9 cellular contexts compared by ENCODE assay signal in the genomic region with DNA sequence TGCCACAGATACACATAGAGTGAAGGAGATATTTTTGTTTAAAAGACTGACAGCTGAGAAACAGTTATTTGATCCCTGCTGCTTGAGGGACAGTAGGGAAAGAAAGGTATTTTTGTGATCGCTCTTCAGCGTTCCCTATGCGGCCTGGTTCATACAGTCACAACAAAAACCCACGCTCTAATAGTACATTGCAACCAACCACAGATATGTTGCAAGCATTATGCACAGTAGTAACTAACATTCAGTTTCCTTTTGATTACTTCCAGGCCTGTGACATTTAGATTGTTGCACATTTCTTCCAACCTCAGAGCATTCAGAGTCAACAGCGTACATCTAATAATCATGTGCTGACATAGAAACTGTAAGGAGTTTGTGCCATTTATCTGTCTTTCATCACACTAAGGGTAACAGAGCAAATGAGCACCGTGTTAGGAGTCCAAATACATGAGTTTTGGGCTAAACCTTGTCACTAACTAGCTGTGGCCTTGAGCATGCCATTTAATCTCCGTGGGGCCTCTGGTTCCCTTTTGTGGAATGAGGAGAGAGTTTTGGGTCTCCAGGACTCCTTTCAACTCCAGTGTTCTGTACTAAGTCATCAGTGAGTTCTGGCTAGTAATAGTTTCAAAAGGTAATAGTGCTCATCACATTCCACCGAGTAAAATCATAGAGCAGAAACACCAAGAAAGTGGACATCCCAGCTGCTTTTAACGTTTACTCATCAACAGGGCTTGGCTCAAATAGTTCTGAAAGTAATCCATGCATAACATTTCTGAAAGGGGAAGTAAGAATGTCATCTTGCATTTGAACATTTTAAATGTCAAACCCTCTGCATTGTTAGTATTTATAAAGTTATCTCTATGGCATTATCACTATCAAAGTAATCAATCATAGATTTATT.
A peak's percentile ranks its signal among the peaks of the same experiment; 100 is the strongest.
DNase-seq lines count a peak whose midpoint lies in the region; ATAC-seq, FAIRE-seq and TF ChIP-seq lines count a peak whose summit lies in the region.
"Had no signal": no experiment of that assay in that cellular context is flagged by ENCODE, and none has a peak within 500 bp of the region (broad histone marks: within the 10 kb centered on the region; RNA-seq: fewer than 3 reads in every experiment).

No MANE protein-coding gene starts in this region.

- H3K9me3 ChIP-seq in BLaER1 (no peaks in the 10 kb centered on the region), colonic mucosa (no peaks in the 10 kb centered on the region)
- no peaks in the 10 kb centered on the region for H3K9me3 ChIP-seq in effector memory CD4-positive, alpha-beta T cell (ENCODE audit: control insufficient read depth, low read length)
- no peaks in the 10 kb centered on the region for H3K9me3 ChIP-seq in CD8-positive, alpha-beta memory T cell (ENCODE audit: low read length)

- H4K20me1 ChIP-seq in BLaER1, result no peaks in the 10 kb centered on the region

- H3K4me3 Mint-ChIP-seq in CD8-positive, alpha-beta memory T cell, result no peak overlapping the region
- no peak overlapping the region for H3K4me3 Mint-ChIP-seq in activated CD4-positive, alpha-beta memory T cell treated with anti-CD3 and anti-CD28 coated beads for 36 hours

- H3K27me3 ChIP-seq in BLaER1, result no peaks in the 10 kb centered on the region
- H3K27me3 ChIP-seq in colonic mucosa, result no peaks in the 10 kb centered on the region
- no peaks in the 10 kb centered on the region for H3K27me3 ChIP-seq in effector memory CD4-positive, alpha-beta T cell (replicated peaks; ENCODE audit: control insufficient read depth, insufficient read depth, low read length, poor library complexity, severe bottlenecking)
- no peaks in the 10 kb centered on the region for H3K27me3 ChIP-seq in CD8-positive, alpha-beta memory T cell (ENCODE audit: insufficient read depth, low read length, poor library complexity, severe bottlenecking)

- no peak for DNase-seq in colonic mucosa
- DNase-seq in urothelium cell line (ENCODE audit: low spot score), result peak; percentile 23
- no peak for DNase-seq in effector memory CD4-positive, alpha-beta T cell
- DNase-seq in CD8-positive, alpha-beta memory T cell, result no peak
- DNase-seq in activated CD4-positive, alpha-beta memory T cell treated with anti-CD3 and anti-CD28 coated beads for 36 hours, result no peak

- peaks cover 20% of the 10 kb centered on the region for H3K4me1 ChIP-seq in BLaER1
- no peaks in the 10 kb centered on the region for H3K4me1 ChIP-seq in colonic mucosa
- H3K4me1 ChIP-seq in effector memory CD4-positive, alpha-beta T cell (ENCODE audit: control insufficient read depth, insufficient read depth, low read length, poor library complexity, severe bottlenecking), result no peaks in the 10 kb centered on the region
- no peaks in the 10 kb centered on the region for H3K4me1 ChIP-seq in CD8-positive, alpha-beta memory T cell (ENCODE audit: insufficient read depth, low read length)

- intact Hi-C loops in colonic mucosa (cut with DNase I), result no loop called here
- intact Hi-C loops in activated CD4-positive, alpha-beta memory T cell treated with anti-CD3 and anti-CD28 coated beads for 36 hours (cut with micrococcal nuclease), result no loop called here

- no peaks in the 10 kb centered on the region for H3K27me3 Mint-ChIP-seq in CD8-positive, alpha-beta memory T cell
- H3K27me3 Mint-ChIP-seq in activated CD4-positive, alpha-beta memory T cell treated with anti-CD3 and anti-CD28 coated beads for 36 hours, result no peaks in the 10 kb centered on the region

- no peak overlapping the region for H3K9ac ChIP-seq in BLaER1
- no peak overlapping the region for H3K9ac ChIP-seq in colonic mucosa (ENCODE audit: low read depth in 2 of 2, low read length in 2 of 2)

- no peak for FAIRE-seq in urothelium cell line (lab: Jason Lieb, UNC)
- FAIRE-seq: endometrium had no signal

- ATAC-seq in GM19467 (IDR thresholded peaks at IDR 0.05; ENCODE audit: unreplicated experiment) (peak; percentile 82), HG03520 (IDR thresholded peaks at IDR 0.05; ENCODE audit: unreplicated experiment) (peak; percentile 89)

- H3K4me2 ChIP-seq in BLaER1, result peak overlapping the region; percentile 29

- no peaks in the 10 kb centered on the region for H3K4me1 Mint-ChIP-seq in CD8-positive, alpha-beta memory T cell
- no peaks in the 10 kb centered on the region for H3K4me1 Mint-ChIP-seq in activated CD4-positive, alpha-beta memory T cell treated with anti-CD3 and anti-CD28 coated beads for 36 hours (ENCODE audit: low read depth)

- CTCF ChIA-PET in CD8-positive, alpha-beta memory T cell (lab: Charles Lee), result no interaction called here
- CTCF ChIA-PET in activated CD4-positive, alpha-beta memory T cell treated with anti-CD3 and anti-CD28 coated beads for 36 hours (lab: Charles Lee), result no interaction called here

- no peaks in the 10 kb centered on the region for H3K36me3 ChIP-seq in BLaER1
- no peaks in the 10 kb centered on the region for H3K36me3 ChIP-seq in colonic mucosa
- H3K36me3 ChIP-seq in effector memory CD4-positive, alpha-beta T cell (ENCODE audit: control insufficient read depth, insufficient read depth, low read length), result no peaks in the 10 kb centered on the region
- H3K36me3 ChIP-seq in CD8-positive, alpha-beta memory T cell (ENCODE audit: insufficient read depth, low read length), result no peaks in the 10 kb centered on the region

- H3K27ac ChIP-seq in BLaER1 (no peak overlapping the region), colonic mucosa (peak overlapping the region; percentile 4)
- H3K27ac ChIP-seq in effector memory CD4-positive, alpha-beta T cell (ENCODE audit: insufficient read depth, low read length, poor library complexity, severe bottlenecking), result no peak overlapping the region
- no peak overlapping the region for H3K27ac ChIP-seq in CD8-positive, alpha-beta memory T cell (ENCODE audit: low read depth, low read length)

- POLR2A ChIA-PET in CD8-positive, alpha-beta memory T cell (lab: Charles Lee), result no interaction called here
- POLR2A ChIA-PET in activated CD4-positive, alpha-beta memory T cell treated with anti-CD3 and anti-CD28 coated beads for 36 hours (lab: Charles Lee), result no interaction called here

- no peak for TF ChIP-seq CTCF in colonic mucosa (IDR thresholded peaks at IDR 0.05)

- H3K9me3 Mint-ChIP-seq in CD8-positive, alpha-beta memory T cell, result peaks cover 0 to 2% (median 0%) of the 10 kb centered on the region in 5 donors
- H3K9me3 Mint-ChIP-seq in activated CD4-positive, alpha-beta memory T cell treated with anti-CD3 and anti-CD28 coated beads for 36 hours, result no peaks in the 10 kb centered on the region

- H3K27ac Mint-ChIP-seq in CD8-positive, alpha-beta memory T cell, result no peak overlapping the region
- no peak overlapping the region for H3K27ac Mint-ChIP-seq in activated CD4-positive, alpha-beta memory T cell treated with anti-CD3 and anti-CD28 coated beads for 36 hours

- H3K4me3 ChIP-seq in BLaER1 (no peak overlapping the region), colonic mucosa (no peak overlapping the region)
- H3K4me3 ChIP-seq in effector memory CD4-positive, alpha-beta T cell (ENCODE audit: insufficient read depth, low read depth, low read length, poor library complexity, severe bottlenecking), result no peak overlapping the region
- H3K4me3 ChIP-seq in CD8-positive, alpha-beta memory T cell (ENCODE audit: low read length), result no peak overlapping the region

- H3K36me3 Mint-ChIP-seq in CD8-positive, alpha-beta memory T cell, result no peaks in the 10 kb centered on the region
- no peaks in the 10 kb centered on the region for H3K36me3 Mint-ChIP-seq in activated CD4-positive, alpha-beta memory T cell treated with anti-CD3 and anti-CD28 coated beads for 36 hours
